In the genomic region with DNA sequence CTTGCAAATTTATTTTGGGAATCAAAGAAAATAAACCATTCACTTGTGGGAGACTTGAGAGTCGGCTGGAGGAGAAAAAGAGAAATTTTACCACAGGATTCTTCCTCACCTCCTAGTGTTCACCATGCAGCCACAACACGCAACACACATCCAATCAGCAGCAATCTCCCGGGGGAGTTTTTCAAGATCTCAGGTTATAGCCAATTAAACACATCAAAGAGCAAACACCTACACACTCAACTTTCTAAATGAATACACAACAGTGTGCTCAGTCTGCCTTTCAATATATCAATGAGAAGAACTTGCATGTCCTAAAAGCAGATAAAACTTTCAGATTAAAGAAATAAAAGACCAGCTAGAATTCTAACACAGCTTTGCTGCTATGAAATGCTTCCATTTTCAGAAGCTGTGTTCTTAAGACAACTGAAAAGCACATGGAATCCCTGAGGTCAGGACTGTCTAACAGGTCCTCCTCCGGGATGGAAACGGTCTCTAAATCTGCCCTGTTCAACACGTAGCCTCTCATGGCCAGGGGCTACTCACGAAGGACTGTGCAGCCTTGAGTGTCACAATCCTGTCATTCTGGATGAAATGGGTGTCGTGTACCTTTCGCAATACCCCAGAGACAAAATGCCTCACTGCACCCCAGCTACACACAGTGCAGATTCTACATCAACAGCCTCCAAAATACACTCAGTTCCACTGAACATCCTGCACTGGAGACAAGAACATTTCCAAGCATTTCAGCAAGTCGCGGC, we compare ENCODE assay signal across 12 cellular contexts.
A peak's percentile ranks its signal among the peaks of the same experiment; 100 is the strongest.
DNase-seq lines count a peak whose midpoint lies in the region; ATAC-seq, FAIRE-seq and TF ChIP-seq lines count a peak whose summit lies in the region.
"Had no signal": no experiment of that assay in that cellular context is flagged by ENCODE, and none has a peak within 500 bp of the region (broad histone marks: within the 10 kb centered on the region; RNA-seq: fewer than 3 reads in every experiment).

No MANE protein-coding gene starts in this region.

- H3K27ac ChIP-seq in coronary artery (no peak overlapping the region), RWPE1 (no peak overlapping the region), foreskin keratinocyte (no peak overlapping the region)

- H3K4me1 Mint-ChIP-seq in nephron progenitor cell: peaks cover 69% of the 10 kb centered on the region

- H3K4me1 ChIP-seq in foreskin keratinocyte: no peaks in the 10 kb centered on the region

- no peak overlapping the region for H3K27ac Mint-ChIP-seq in nephron progenitor cell

- no peaks in the 10 kb centered on the region for H3K27me3 ChIP-seq in foreskin keratinocyte
- H3K27me3 ChIP-seq: testis had no signal

- no peak overlapping the region for H3K4me3 Mint-ChIP-seq in nephron progenitor cell

- TF ChIP-seq POLR2A in GM12892 (IDR thresholded peaks at IDR 0.05; ENCODE audit: low read depth, low read length): no peak

- TF ChIP-seq CTCF in coronary artery (IDR thresholded peaks at IDR 0.05) (no peak), nephron progenitor cell (IDR thresholded peaks at IDR 0.05) (no peak), RWPE1 (conservative IDR thresholded peaks at IDR 0.05; ENCODE audit: low read depth) (no peak), foreskin keratinocyte (conservative IDR thresholded peaks at IDR 0.05) (no peak)

- FAIRE-seq in GM12892 (lab: Jason Lieb, UNC): peak; percentile 30
- peak; percentile 33 for FAIRE-seq in GM19239 (lab: Jason Lieb, UNC)

- H3K27me3 Mint-ChIP-seq in nephron progenitor cell (ENCODE audit: low read depth, poor library complexity): no peaks in the 10 kb centered on the region

- H3K9me3 Mint-ChIP-seq in nephron progenitor cell: peaks cover 39% of the 10 kb centered on the region

- H3K4me3 ChIP-seq in coronary artery: no peak overlapping the region
- H3K4me3 ChIP-seq: testis had no signal

- no peak for DNase-seq in GM12892 (ENCODE audit: insufficient read length)
- DNase-seq in GM19239 (ENCODE audit: insufficient read length, low spot score): no peak
- peak; percentile 41 for DNase-seq in coronary artery (ENCODE audit: low spot score)
- DNase-seq in nephron progenitor cell: no peak
- no peak for DNase-seq in RWPE1 (ENCODE audit: low spot score)
- DNase-seq in SHP77 treated with DMSO at 0.1 percent for 48 hours (lab: John Stamatoyannopoulos, UW): no peak
- DNase-seq in foreskin keratinocyte: no peak
- DNase-seq: left ventricle myocardium superior, NCI-H187, testis had no signal

- CTCF ChIA-PET in RWPE1 (lab: Yijun Ruan, JAX): interaction anchor here (0.7 kb wide), 1 partner anchor 12 kb away, joined by 3 read pairs; no protein-coding TSS in a partner anchor

- H3K36me3 Mint-ChIP-seq in nephron progenitor cell (ENCODE audit: low read depth): peaks cover 90% of the 10 kb centered on the region

- POLR2A ChIA-PET in RWPE1 (lab: Yijun Ruan, JAX; ENCODE audit: low non-redundant PET): no interaction called here

- peak; percentile 75 for ATAC-seq in HG03342 (IDR thresholded peaks at IDR 0.05; ENCODE audit: unreplicated experiment)
- no peak for ATAC-seq in foreskin keratinocyte
- ATAC-seq: esophagus mucosa, left ventricle myocardium superior had no signal
